In the genomic region with DNA sequence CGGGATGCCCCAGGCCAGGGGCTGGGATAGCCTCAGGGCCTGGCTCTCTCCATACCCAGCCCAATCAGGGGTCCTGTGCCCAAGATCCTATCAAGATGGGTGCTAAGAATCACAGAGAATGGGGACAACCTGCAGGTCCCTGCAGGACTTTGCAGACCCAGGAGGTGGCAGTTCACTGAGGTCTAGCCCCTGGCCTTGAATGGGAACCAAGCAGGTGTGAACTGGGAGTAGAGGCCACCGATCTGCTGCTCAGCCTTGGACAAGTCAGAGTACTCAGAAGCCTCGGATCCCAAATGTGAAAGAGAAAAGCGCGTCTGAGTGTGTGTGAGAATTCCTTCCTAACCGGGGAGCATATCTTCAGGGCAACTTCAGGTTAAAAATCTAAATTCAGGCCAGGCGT, we compare ENCODE assay signal across 29 cellular contexts.
"Had no signal": no experiment of that assay in that cellular context is flagged by ENCODE, and none has a peak within 500 bp of the region (broad histone marks: within the 10 kb centered on the region; RNA-seq: fewer than 3 reads in every experiment).

No MANE protein-coding gene starts in this region.

- H3K27ac ChIP-seq: suprapubic skin, transverse colon, WERI-Rb-1 had no signal

- H3K27me3 ChIP-seq: stomach, suprapubic skin, transverse colon, uterus had no signal

- ATAC-seq: activated T-helper 17 cell treated with anti-CD3 and anti-CD28 coated beads, Interleukin-2, amount 50 U/mL, for 72 hours; esophagus mucosa; naive thymus-derived CD4-positive, alpha-beta T cell; sciatic nerve had no signal

- H3K27me3 Mint-ChIP-seq: activated CD4-positive, alpha-beta T cell treated with anti-CD3 and anti-CD28 coated beads, Interleukin-2, amount 10 ng/mL, durations not matched to agents 7 days and 5 days; activated naive CD8-positive, alpha-beta T cell treated with anti-CD3 and anti-CD28 coated beads for 36 hours; activated T-cell treated with anti-CD3 and anti-CD28 coated beads, Interleukin-2, amount 50 U/mL, for 24 hours; activated T-helper 17 cell treated with anti-CD3 and anti-CD28 coated beads, Interleukin-2, amount 50 U/mL, for 72 hours; dendritic cell treated with granulocyte-macrophage colony-stimulating factor and Interleukin-4, amounts not matched to agents 40 ng/mL and 50 ng/mL, for 4 days; naive thymus-derived CD4-positive, alpha-beta T cell; stimulated activated memory B cell treated with anti-CD40 and anti-IgM and Interleukin-4, amounts not matched to agents 10 μg/mL and 1 μg/mL and 100 μg/mL, for 72 hours had no signal

- H3K4me1 ChIP-seq: uterus had no signal

- H3K4me3 ChIP-seq: left ventricle myocardium inferior, stomach, suprapubic skin, transverse colon, uterus had no signal

- H3K9me3 Mint-ChIP-seq: activated CD4-positive, alpha-beta T cell treated with anti-CD3 and anti-CD28 coated beads, Interleukin-2, amount 10 ng/mL, durations not matched to agents 7 days and 5 days; activated naive CD8-positive, alpha-beta T cell treated with anti-CD3 and anti-CD28 coated beads for 36 hours; activated T-cell treated with anti-CD3 and anti-CD28 coated beads, Interleukin-2, amount 50 U/mL, for 24 hours; activated T-helper 17 cell treated with anti-CD3 and anti-CD28 coated beads, Interleukin-2, amount 50 U/mL, for 72 hours; dendritic cell treated with granulocyte-macrophage colony-stimulating factor and Interleukin-4, amounts not matched to agents 40 ng/mL and 50 ng/mL, for 4 days; neural crest cell; stimulated activated memory B cell treated with anti-CD40 and anti-IgM and Interleukin-4, amounts not matched to agents 10 μg/mL and 1 μg/mL and 100 μg/mL, for 72 hours had no signal

- H3K36me3 Mint-ChIP-seq: activated naive CD8-positive, alpha-beta T cell treated with anti-CD3 and anti-CD28 coated beads for 36 hours; stimulated activated memory B cell treated with anti-CD40 and anti-IgM and Interleukin-4, amounts not matched to agents 10 μg/mL and 1 μg/mL and 100 μg/mL, for 72 hours had no signal

- H3K36me3 ChIP-seq: left ventricle myocardium inferior, stomach, suprapubic skin, transverse colon, uterus, WERI-Rb-1 had no signal

- FAIRE-seq: bronchial epithelial cell, endothelial cell of umbilical vein, small intestine, TTC549 had no signal

- H3K9me3 ChIP-seq: left ventricle myocardium inferior, stomach, suprapubic skin, transverse colon, uterus had no signal

- H3K4me1 Mint-ChIP-seq: activated T-helper 17 cell treated with anti-CD3 and anti-CD28 coated beads, Interleukin-2, amount 50 U/mL, for 72 hours had no signal

- DNase-seq: activated CD4-positive, alpha-beta T cell treated with anti-CD3 and anti-CD28 coated beads, Interleukin-2, amount 10 ng/mL, durations not matched to agents 7 days and 5 days; activated CD4-positive, CD25-positive, alpha-beta regulatory T cell treated with anti-CD3 and anti-CD28 coated beads, Interleukin-2, amount 50 U/mL, for 72 hours; activated naive CD8-positive, alpha-beta T cell treated with anti-CD3 and anti-CD28 coated beads for 36 hours; activated T-cell treated with anti-CD3 and anti-CD28 coated beads, Interleukin-2, amount 50 U/mL, for 24 hours; amniotic stem cell; cerebellar nuclear complex; effector CD8-positive, alpha-beta T cell; foreskin melanocyte; hippocampal formation; kidney glomerular epithelial cell; left ventricle myocardium inferior; naive thymus-derived CD4-positive, alpha-beta T cell; occipital lobe; small intestine; stimulated activated CD4-positive, alpha-beta T cell treated with anti-CD3 and anti-CD28 coated beads, Interleukin-2, amount 100 ng/mL, for 24 hours; stomach; transverse colon; uterus; WERI-Rb-1 had no signal

- H3K27ac Mint-ChIP-seq: activated CD4-positive, alpha-beta T cell treated with anti-CD3 and anti-CD28 coated beads, Interleukin-2, amount 10 ng/mL, durations not matched to agents 7 days and 5 days; activated naive CD8-positive, alpha-beta T cell treated with anti-CD3 and anti-CD28 coated beads for 36 hours; activated T-cell treated with anti-CD3 and anti-CD28 coated beads, Interleukin-2, amount 50 U/mL, for 24 hours; activated T-helper 17 cell treated with anti-CD3 and anti-CD28 coated beads, Interleukin-2, amount 50 U/mL, for 72 hours; dendritic cell treated with granulocyte-macrophage colony-stimulating factor and Interleukin-4, amounts not matched to agents 40 ng/mL and 50 ng/mL, for 4 days had no signal

- H3K4me3 Mint-ChIP-seq: activated CD4-positive, alpha-beta T cell treated with anti-CD3 and anti-CD28 coated beads, Interleukin-2, amount 10 ng/mL, durations not matched to agents 7 days and 5 days; activated naive CD8-positive, alpha-beta T cell treated with anti-CD3 and anti-CD28 coated beads for 36 hours; activated T-cell treated with anti-CD3 and anti-CD28 coated beads, Interleukin-2, amount 50 U/mL, for 24 hours; activated T-helper 17 cell treated with anti-CD3 and anti-CD28 coated beads, Interleukin-2, amount 50 U/mL, for 72 hours; dendritic cell treated with granulocyte-macrophage colony-stimulating factor and Interleukin-4, amounts not matched to agents 40 ng/mL and 50 ng/mL, for 4 days; naive thymus-derived CD4-positive, alpha-beta T cell; neural crest cell; stimulated activated memory B cell treated with anti-CD40 and anti-IgM and Interleukin-4, amounts not matched to agents 10 μg/mL and 1 μg/mL and 100 μg/mL, for 72 hours had no signal
